In the genomic region with DNA sequence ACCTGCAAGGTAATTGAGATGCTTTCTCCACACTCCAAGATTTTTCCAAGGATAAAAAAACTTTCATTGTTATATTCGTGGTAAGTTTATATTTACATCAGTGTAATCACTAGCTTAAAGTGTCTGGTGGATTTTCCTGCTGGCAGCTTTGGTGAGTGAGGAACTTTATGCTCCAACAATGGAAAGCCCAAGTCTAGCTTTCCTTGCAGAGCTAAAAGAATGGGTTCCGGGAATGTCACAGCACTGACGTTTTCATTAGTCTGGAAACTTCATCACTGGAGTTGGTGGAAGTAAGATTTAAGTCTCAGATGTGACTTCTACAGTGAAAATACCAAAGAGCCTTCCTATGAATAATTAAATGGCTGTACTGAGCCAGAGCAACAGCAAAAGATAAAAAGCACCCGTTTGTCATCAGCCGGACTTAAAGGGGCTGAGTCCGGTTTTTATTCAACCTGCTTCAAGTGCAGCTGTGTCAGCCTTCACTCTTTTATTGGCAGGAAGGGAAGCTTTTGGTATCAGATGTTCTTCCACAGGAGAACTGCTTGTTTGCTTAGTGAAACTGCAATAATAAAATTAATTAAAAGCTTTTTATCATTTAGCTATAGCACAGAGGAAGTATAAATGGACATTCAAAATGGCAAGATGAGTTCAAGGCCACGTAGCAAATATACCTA, we compare ENCODE assay signal across 24 cellular contexts. TPM values are rescaled to one million over a fixed set of nuclear protein-coding genes. Genes with fewer than 3 reads are reported as not detected.
DNase-seq lines count a peak whose midpoint lies in the region; ATAC-seq and TF ChIP-seq lines count a peak whose summit lies in the region.
"Had no signal": no experiment of that assay in that cellular context is flagged by ENCODE, and none has a peak within 500 bp of the region (broad histone marks: within the 10 kb centered on the region; RNA-seq: fewer than 3 reads in every experiment).

No MANE protein-coding gene starts in this region.

- no peaks in the 10 kb centered on the region for H3K79me1 ChIP-seq in neuronal stem cell (ENCODE audit: low read depth, low read length)

- H3K4me2 ChIP-seq in neuronal stem cell (ENCODE audit: insufficient read depth, low read length, poor library complexity, severe bottlenecking): no peak overlapping the region
- H3K4me2 ChIP-seq: PC-9 had no signal

- peaks cover 0 to 11% (median 0%) of the 10 kb centered on the region in 5 experiments for H3K9me3 Mint-ChIP-seq in brain
- no peaks in the 10 kb centered on the region for H3K9me3 Mint-ChIP-seq in activated CD8-positive, alpha-beta T cell treated with anti-CD3 and anti-CD28 coated beads, Interleukin-2, amount 10 ng/mL, durations not matched to agents 7 days and 5 days (ENCODE audit: insufficient read depth)
- H3K9me3 Mint-ChIP-seq: activated naive CD4-positive, alpha-beta T cell treated with anti-CD3 and anti-CD28 coated beads, Interleukin-2, amount 50 U/mL, for 24 hours; activated T-cell treated with anti-CD3 and anti-CD28 coated beads, Interleukin-2, amount 50 U/mL, for 4 hours; stimulated activated naive B cell treated with anti-CD40 and anti-IgM and Interleukin-4, amounts not matched to agents 10 μg/mL and 1 μg/mL and 100 μg/mL, for 72 hours had no signal

- H2BK15ac ChIP-seq in neuronal stem cell (ENCODE audit: low read length): no peak overlapping the region

- H3K9me3 ChIP-seq in neuronal stem cell (replicated peaks in 1 of 2; ENCODE audit: control insufficient read depth in 2 of 2, insufficient read depth in 1 of 2, low read depth in 1 of 2, low read length in 2 of 2): no peaks in the 10 kb centered on the region
- no peaks in the 10 kb centered on the region for H3K9me3 ChIP-seq in breast epithelium
- H3K9me3 ChIP-seq: esophagus squamous epithelium, mucosa of descending colon, spleen, transverse colon had no signal

- no peak for TF ChIP-seq POLR2A in breast epithelium (IDR thresholded peaks at IDR 0.05)

- no peaks in the 10 kb centered on the region for H3K36me3 Mint-ChIP-seq in brain
- no peaks in the 10 kb centered on the region for H3K36me3 Mint-ChIP-seq in activated CD8-positive, alpha-beta T cell treated with anti-CD3 and anti-CD28 coated beads, Interleukin-2, amount 10 ng/mL, durations not matched to agents 7 days and 5 days (ENCODE audit: low read depth)
- H3K36me3 Mint-ChIP-seq: activated naive CD4-positive, alpha-beta T cell treated with anti-CD3 and anti-CD28 coated beads, Interleukin-2, amount 50 U/mL, for 24 hours; CD14-positive monocyte; stimulated activated naive B cell treated with anti-CD40 and anti-IgM and Interleukin-4, amounts not matched to agents 10 μg/mL and 1 μg/mL and 100 μg/mL, for 72 hours had no signal

- CTCF ChIA-PET in activated CD8-positive, alpha-beta T cell treated with anti-CD3 and anti-CD28 coated beads, Interleukin-2, amount 10 ng/mL, durations not matched to agents 7 days and 5 days (lab: Charles Lee): no interaction called here

- no peak overlapping the region for H4K91ac ChIP-seq in neuronal stem cell (ENCODE audit: low read depth, low read length, poor library complexity)

- peak overlapping the region in 2 of 5 experiments; percentile 58 to 81 for H3K27ac Mint-ChIP-seq in brain
- H3K27ac Mint-ChIP-seq in activated CD8-positive, alpha-beta T cell treated with anti-CD3 and anti-CD28 coated beads, Interleukin-2, amount 10 ng/mL, durations not matched to agents 7 days and 5 days: no peak overlapping the region
- H3K27ac Mint-ChIP-seq: activated naive CD4-positive, alpha-beta T cell treated with anti-CD3 and anti-CD28 coated beads, Interleukin-2, amount 50 U/mL, for 24 hours; CD14-positive monocyte; stimulated activated naive B cell treated with anti-CD40 and anti-IgM and Interleukin-4, amounts not matched to agents 10 μg/mL and 1 μg/mL and 100 μg/mL, for 72 hours had no signal

- H3K4me1 ChIP-seq in neuronal stem cell (ENCODE audit: control insufficient read depth in 2 of 2, insufficient read depth in 1 of 2, low read depth in 1 of 2, low read length in 2 of 2): peaks cover 0 to 6% of the 10 kb centered on the region in 2 donors
- H3K4me1 ChIP-seq in breast epithelium: no peaks in the 10 kb centered on the region
- H3K4me1 ChIP-seq: spleen had no signal

- H3K9ac ChIP-seq in neuronal stem cell (ENCODE audit: low read depth, low read length, poor library complexity): no peak overlapping the region

- no peak overlapping the region for H2AK5ac ChIP-seq in neuronal stem cell (ENCODE audit: low read depth, low read length)

- ATAC-seq in GM19328 (IDR thresholded peaks at IDR 0.05; ENCODE audit: unreplicated experiment): no peak
- no peak for ATAC-seq in activated CD8-positive, alpha-beta T cell treated with anti-CD3 and anti-CD28 coated beads, Interleukin-2, amount 10 ng/mL, durations not matched to agents 7 days and 5 days
- ATAC-seq: activated T-cell treated with anti-CD3 and anti-CD28 coated beads, Interleukin-2, amount 50 U/mL, for 4 hours; mucosa of descending colon; stimulated activated naive B cell treated with anti-CD40 and anti-IgM and Interleukin-4, amounts not matched to agents 10 μg/mL and 1 μg/mL and 100 μg/mL, for 72 hours had no signal

- no peak overlapping the region for H2BK12ac ChIP-seq in neuronal stem cell (ENCODE audit: low read length)

- peaks cover 3% of the 10 kb centered on the region for H3K27me3 Mint-ChIP-seq in brain
- H3K27me3 Mint-ChIP-seq in activated CD8-positive, alpha-beta T cell treated with anti-CD3 and anti-CD28 coated beads, Interleukin-2, amount 10 ng/mL, durations not matched to agents 7 days and 5 days (ENCODE audit: low read depth): peaks cover 4% of the 10 kb centered on the region
- H3K27me3 Mint-ChIP-seq: activated naive CD4-positive, alpha-beta T cell treated with anti-CD3 and anti-CD28 coated beads, Interleukin-2, amount 50 U/mL, for 24 hours had no signal

- H2AFZ ChIP-seq in neuronal stem cell (ENCODE audit: low read length): peak overlapping the region; percentile 93
- H2AFZ ChIP-seq: PC-9 had no signal

- WGBS in neuronal stem cell (ENCODE audit: extremely low coverage in 2 of 2, insufficient read length in 2 of 2, insufficient replicate concordance in 1 of 2), 2 donors: no CpG with 5 or more reads among the region's 7 CpGs

- H3K4ac ChIP-seq in neuronal stem cell (ENCODE audit: low read length): no peak overlapping the region

- no peak overlapping the region for H2BK120ac ChIP-seq in neuronal stem cell (ENCODE audit: low read depth, low read length)

- intact Hi-C loops in breast epithelium (cut with DNase I; ENCODE audit: low total_unique reads): no loop called here

- H3K4me3 ChIP-seq in neuronal stem cell (ENCODE audit: low read length in 2 of 2) (peak overlapping the region in 1 of 2 donors; percentile 39), breast epithelium (no peak overlapping the region)
- H3K4me3 ChIP-seq: esophagus squamous epithelium, mucosa of descending colon, PC-9, spleen, transverse colon had no signal

- H3K27ac ChIP-seq in neuronal stem cell (replicated peaks; ENCODE audit: low read length) (no peak overlapping the region), breast epithelium (no peak overlapping the region)
- H3K27ac ChIP-seq: brain microvascular endothelial cell, dorsolateral prefrontal cortex, esophagus squamous epithelium, PC-9, spleen had no signal

- H3K4me3 Mint-ChIP-seq in brain: peak overlapping the region in 3 of 5 experiments; percentile 16 to 77 (median 39)
- no peak overlapping the region for H3K4me3 Mint-ChIP-seq in activated CD8-positive, alpha-beta T cell treated with anti-CD3 and anti-CD28 coated beads, Interleukin-2, amount 10 ng/mL, durations not matched to agents 7 days and 5 days
- H3K4me3 Mint-ChIP-seq: activated naive CD4-positive, alpha-beta T cell treated with anti-CD3 and anti-CD28 coated beads, Interleukin-2, amount 50 U/mL, for 24 hours; activated T-cell treated with anti-CD3 and anti-CD28 coated beads, Interleukin-2, amount 50 U/mL, for 4 hours; CD14-positive monocyte; stimulated activated naive B cell treated with anti-CD40 and anti-IgM and Interleukin-4, amounts not matched to agents 10 μg/mL and 1 μg/mL and 100 μg/mL, for 72 hours had no signal

- H3K14ac ChIP-seq in neuronal stem cell (ENCODE audit: low read length): no peak overlapping the region

- no peaks in the 10 kb centered on the region for H3K36me3 ChIP-seq in neuronal stem cell (replicated peaks in 1 of 2; ENCODE audit: control insufficient read depth in 2 of 2, insufficient read depth in 2 of 2, low read length in 2 of 2)
- no peaks in the 10 kb centered on the region for H3K36me3 ChIP-seq in breast epithelium
- H3K36me3 ChIP-seq: brain microvascular endothelial cell, esophagus squamous epithelium, spleen, transverse colon had no signal

- POLR2A ChIA-PET in activated CD8-positive, alpha-beta T cell treated with anti-CD3 and anti-CD28 coated beads, Interleukin-2, amount 10 ng/mL, durations not matched to agents 7 days and 5 days (lab: Charles Lee): interaction anchor here (0.6 kb wide), 1 partner anchor 1775 kb away, joined by 3 read pairs; no protein-coding TSS in a partner anchor

- H3K27me3 ChIP-seq in neuronal stem cell (ENCODE audit: control insufficient read depth in 3 of 3, insufficient read depth in 3 of 3, low read depth in 1 of 3, low read length in 3 of 3): no peaks in the 10 kb centered on the region
- H3K27me3 ChIP-seq in breast epithelium: no peaks in the 10 kb centered on the region
- H3K27me3 ChIP-seq: brain microvascular endothelial cell, esophagus squamous epithelium, spleen, transverse colon had no signal

- no peak overlapping the region for H2BK5ac ChIP-seq in neuronal stem cell (ENCODE audit: low read length)

- DNase-seq in DMS153 (lab: John Stamatoyannopoulos, UW) (peak; percentile 33), DMS153 treated with DMSO at 0.1 percent for 48 hours (lab: John Stamatoyannopoulos, UW; ENCODE audit: unreplicated experiment) (no peak), NCI-H510A (lab: John Stamatoyannopoulos, UW) (peak; percentile 35), neuronal stem cell (ENCODE audit: low spot score) (no peak), breast epithelium (ENCODE audit: low spot score in 2 of 2) (no peak)
- no peak for DNase-seq in activated CD8-positive, alpha-beta T cell treated with anti-CD3 and anti-CD28 coated beads, Interleukin-2, amount 10 ng/mL, durations not matched to agents 7 days and 5 days
- DNase-seq: activated CD4-positive, alpha-beta T cell treated with anti-CD3 and anti-CD28 coated beads, Interleukin-2, amount 50 U/mL, for 48 hours; activated T-cell treated with anti-CD3 and anti-CD28 coated beads, Interleukin-2, amount 50 U/mL, for 4 hours; brain microvascular endothelial cell; DND-41; dorsolateral prefrontal cortex; esophagus squamous epithelium; head of caudate nucleus; kidney; mucosa of descending colon; NCI-H446; PC-9; spleen; stimulated activated naive B cell treated with anti-CD40 and anti-IgM and Interleukin-4, amounts not matched to agents 10 μg/mL and 1 μg/mL and 100 μg/mL, for 72 hours; transverse colon had no signal

- TF ChIP-seq CTCF in brain (conservative IDR thresholded peaks at IDR 0.05): no peak
- no peak for TF ChIP-seq CTCF in breast epithelium (IDR thresholded peaks at IDR 0.05)

- no peak overlapping the region for H4K8ac ChIP-seq in neuronal stem cell (ENCODE audit: low read depth, low read length)

- H3K23ac ChIP-seq in neuronal stem cell (ENCODE audit: low read depth, low read length, poor library complexity): no peak overlapping the region

- H3K18ac ChIP-seq in neuronal stem cell (ENCODE audit: low read length): no peak overlapping the region

- peaks cover 6% of the 10 kb centered on the region for H3K4me1 Mint-ChIP-seq in brain
- H3K4me1 Mint-ChIP-seq in activated CD8-positive, alpha-beta T cell treated with anti-CD3 and anti-CD28 coated beads, Interleukin-2, amount 10 ng/mL, durations not matched to agents 7 days and 5 days (ENCODE audit: low read depth): no peaks in the 10 kb centered on the region
- H3K4me1 Mint-ChIP-seq: activated naive CD4-positive, alpha-beta T cell treated with anti-CD3 and anti-CD28 coated beads, Interleukin-2, amount 50 U/mL, for 24 hours; stimulated activated naive B cell treated with anti-CD40 and anti-IgM and Interleukin-4, amounts not matched to agents 10 μg/mL and 1 μg/mL and 100 μg/mL, for 72 hours had no signal

RNA-seq across cellular contexts. Expression of a gene that starts 46.5 kb away (rescaled TPM):
- 11.9 TPM for polyA plus RNA-seq in brain (ENCODE audit: insufficient read depth, low read depth, low replicate concordance)
- polyA plus RNA-seq in neuronal stem cell (2013, experiment 1 of 2): 5.8 TPM
- 5.4 TPM for polyA plus RNA-seq in neuronal stem cell (2013, experiment 2 of 2)
- total RNA-seq in breast epithelium: 1 to 10 TPM; 2.7 to 7.3 (median 6.6) TPM
- 1 to 10 TPM; 7.0 to 7.9 TPM for total RNA-seq in activated CD8-positive, alpha-beta T cell treated with anti-CD3 and anti-CD28 coated beads, Interleukin-2, amount 10 ng/mL, durations not matched to agents 7 days and 5 days

Comparison
In these comparisons a context has a peak if more than half of its experiments do, and no peak if none do; other contexts are left out.
1. DNase-seq: peak in DMS153 (single experiment) and NCI-H510A (single experiment); none in DMS153 treated with DMSO at 0.1 percent for 48 hours (single experiment), neuronal stem cell (single experiment), breast epithelium (0 of 2) and activated CD8-positive, alpha-beta T cell treated with anti-CD3 and anti-CD28 coated beads, Interleukin-2, amount 10 ng/mL, durations not matched to agents 7 days and 5 days (single experiment).